ENCODE assay signal across 17 cellular contexts in genomic region chr9:121807069-121807917, GRCh38.
DNase-seq lines count a peak whose midpoint lies in the region; ATAC-seq, FAIRE-seq and TF ChIP-seq lines count a peak whose summit lies in the region.
"Had no signal": no experiment of that assay in that cellular context is flagged by ENCODE, and none has a peak within 500 bp of the region (broad histone marks: within the 10 kb centered on the region; RNA-seq: fewer than 3 reads in every experiment).

No MANE protein-coding gene starts in this region.

- peaks cover 2% of the 10 kb centered on the region; the same call in 1 of the 2 replicates for H3K9me3 ChIP-seq in IMR-90 (ENCODE audit: control insufficient read depth, insufficient read depth, low read length)
- H3K9me3 ChIP-seq in osteoblast (ENCODE audit: low read depth, low read length) = peaks cover 2% of the 10 kb centered on the region

- no peak overlapping the region; the same call in 1 of the 2 replicates for H2AK5ac ChIP-seq in IMR-90 (ENCODE audit: low read depth, low read length)

- TF ChIP-seq CTCF in IMR-90 (conservative IDR thresholded peaks at IDR 0.05; ENCODE audit: low read depth, low read length) (no peak), osteoblast (IDR thresholded peaks at IDR 0.05; ENCODE audit: extremely low read depth, low read depth, low read length) (no peak)

- no peak overlapping the region for H2BK20ac ChIP-seq in IMR-90 (ENCODE audit: low read depth, low read length)

- H4K91ac ChIP-seq in IMR-90 (ENCODE audit: insufficient read depth, low read depth, low read length) = no peak overlapping the region

- no peak for ATAC-seq in IMR-90 (ENCODE audit: low read depth)
- peak; percentile 48 for ATAC-seq in esophagus mucosa
- no peak for ATAC-seq in GM21737 (IDR thresholded peaks at IDR 0.05; ENCODE audit: unreplicated experiment)

- H2AK9ac ChIP-seq in IMR-90 (replicated peaks; ENCODE audit: low read depth, low read length, poor library complexity) = no peak overlapping the region

- no peaks in the 10 kb centered on the region for H4K20me1 ChIP-seq in IMR-90 (ENCODE audit: insufficient read depth, low read length)
- no peaks in the 10 kb centered on the region for H4K20me1 ChIP-seq in osteoblast (ENCODE audit: insufficient read depth, low read length)

- no TSS peak for BruUV-seq in IMR-90 (replicated peaks; lab: Mats Ljungman, UMichigan)

- H3K23ac ChIP-seq in IMR-90 (ENCODE audit: low read depth, low read length) = no peak overlapping the region

- H3K79me1 ChIP-seq in IMR-90 (ENCODE audit: low read depth in 1 of 2, low read length in 2 of 2) = no peaks in the 10 kb centered on the region

- no peak overlapping the region for H3K14ac ChIP-seq in IMR-90 (replicated peaks; ENCODE audit: low read depth, low read length)

- no peak overlapping the region for H4K8ac ChIP-seq in IMR-90 (ENCODE audit: low read depth in 2 of 2, low read length in 2 of 2)

- H4K5ac ChIP-seq in IMR-90 (ENCODE audit: low read depth, low read length) = no peak overlapping the region

- H2BK120ac ChIP-seq in IMR-90 (ENCODE audit: low read depth, low read length) = no peak overlapping the region

- no peak overlapping the region for H3K56ac ChIP-seq in IMR-90 (ENCODE audit: extremely low read depth, insufficient read depth, low read length)

- H3K4ac ChIP-seq in IMR-90 (ENCODE audit: low read depth, low read length) = no peak overlapping the region

- DNase-seq in GM12892 (ENCODE audit: insufficient read length) = no peak
- DNase-seq in IMR-90 = no peak
- DNase-seq in osteoblast (ENCODE audit: insufficient read length, low spot score, missing footprints) = peak; percentile 77
- no peak for DNase-seq in H4 (ENCODE audit: low spot score)
- DNase-seq in GF-D8 (lab: John Stamatoyannopoulos, UW) = no peak
- no peak for DNase-seq in pons (ENCODE audit: low spot score)
- DNase-seq: COR-L47, GM23248, KBM-7, MV-4-11, NCI-H1417 treated with DMSO at 0.1 percent for 48 hours, NCI-H1930, NCI-H2171, NCI-H446 had no signal

- H3K4me2 ChIP-seq in IMR-90 (ENCODE audit: low read depth, low read length) (no peak overlapping the region), osteoblast (ENCODE audit: insufficient read depth, low read length) (peak overlapping the region; percentile 32)

- peak; percentile 58 for FAIRE-seq in GM12892 (lab: Jason Lieb, UNC)

- H3K27me3 ChIP-seq in IMR-90 (ENCODE audit: control insufficient read depth, insufficient read depth, low read length) = peaks cover 13% of the 10 kb centered on the region
- no peaks in the 10 kb centered on the region for H3K27me3 ChIP-seq in osteoblast (ENCODE audit: insufficient read depth, low read length)

- H3K18ac ChIP-seq in IMR-90 (ENCODE audit: low read depth, low read length) = no peak overlapping the region

- WGBS in IMR-90 (ENCODE audit: extremely low coverage in 2 of 2, insufficient read length in 1 of 2), 2 experiments = 79% methylated on average over 4 of the region's 13 CpGs; no CpG with 5 or more reads in 1 of the 2 experiments

- no peak overlapping the region for H3K9ac ChIP-seq in IMR-90 (ENCODE audit: low read depth, low read length)
- H3K9ac ChIP-seq: GM23248 had no signal

- H3K4me1 ChIP-seq in IMR-90 (ENCODE audit: control insufficient read depth, insufficient read depth, low read length) (no peaks in the 10 kb centered on the region), osteoblast (ENCODE audit: insufficient read depth, low read length) (no peaks in the 10 kb centered on the region)

- TF ChIP-seq POLR2A in GM12892 (IDR thresholded peaks at IDR 0.05; ENCODE audit: low read depth, low read length) (no peak), IMR-90 (IDR thresholded peaks at IDR 0.05; ENCODE audit: low read depth, low read length) (no peak)

- CTCF ChIA-PET in IMR-90 (lab: Yijun Ruan, JAX) = no interaction called here

- no peak overlapping the region for H2BK15ac ChIP-seq in IMR-90 (ENCODE audit: low read depth, low read length)

- H3K36me3 ChIP-seq in IMR-90 (ENCODE audit: control insufficient read depth, insufficient read depth, low read length) = no peaks in the 10 kb centered on the region
- no peaks in the 10 kb centered on the region for H3K36me3 ChIP-seq in osteoblast (ENCODE audit: insufficient read depth, low read length)

- in situ Hi-C loops in IMR-90 (cut with MboI; ENCODE audit: low sequenced_read_pairs) = no loop called here

- peak overlapping the region; percentile 87 for H2BK5ac ChIP-seq in IMR-90 (ENCODE audit: low read depth, low read length, poor library complexity, severe bottlenecking)

- H3K27ac ChIP-seq in IMR-90 (ENCODE audit: insufficient read depth, low read length) = no peak overlapping the region
- no peak overlapping the region for H3K27ac ChIP-seq in osteoblast (ENCODE audit: low read depth, low read length)
- H3K27ac ChIP-seq: C4-2B, GM23248 had no signal

- H2AFZ ChIP-seq in IMR-90 (replicated peaks; ENCODE audit: low read length, poor library complexity) (peak overlapping the region; percentile 72), osteoblast (ENCODE audit: low read length) (peak overlapping the region; percentile 54)
- H2AFZ ChIP-seq: GM23248 had no signal

- TF ChIP-seq RAD21 in IMR-90 (IDR thresholded peaks at IDR 0.05; ENCODE audit: low read length) = no peak

- dilution Hi-C loops in IMR-90 (cut with HindIII; ENCODE audit: low sequenced_read_pairs, unreplicated experiment) = no loop called here

- H3K4me3 ChIP-seq in IMR-90 (ENCODE audit: insufficient read depth, low read depth, low read length) (no peak overlapping the region), osteoblast (ENCODE audit: insufficient read depth, low read length) (no peak overlapping the region)
- H3K4me3 ChIP-seq: GM23248 had no signal

- intact Hi-C loops in IMR-90 (cut with micrococcal nuclease) = no loop called here

- no peaks in the 10 kb centered on the region for H3K79me2 ChIP-seq in osteoblast (ENCODE audit: insufficient read depth, low read length)

- no peaks in the 10 kb centered on the region for H3K9me1 ChIP-seq in IMR-90 (ENCODE audit: insufficient read depth, low read length)

- POLR2A ChIA-PET in IMR-90 (lab: Charles Lee; ENCODE audit: unreplicated experiment) = no interaction called here

TF ChIP-seq in IMR-90, 13 proteins besides CTCF, POLR2A, EP300 and RAD21:
- no peak for TF ChIP-seq CEBPB (IDR thresholded peaks at IDR 0.05; ENCODE audit: low read depth, low read length)
- TF ChIP-seq USF2 (IDR thresholded peaks at IDR 0.05; ENCODE audit: low read depth, low read length) = no peak
- TF ChIP-seq MAZ (IDR thresholded peaks at IDR 0.05; ENCODE audit: borderline replicate concordance, low read depth, low read length) = no peak
- no peak for TF ChIP-seq FOS (IDR thresholded peaks at IDR 0.05; ENCODE audit: low read depth, low read length)
- TF ChIP-seq BHLHE40 (IDR thresholded peaks at IDR 0.05; ENCODE audit: low read depth, low read length) = no peak
- TF ChIP-seq CHD1 (IDR thresholded peaks at IDR 0.05; ENCODE audit: low read depth, low read length) = no peak
- no peak for TF ChIP-seq SMC3 (IDR thresholded peaks at IDR 0.05; ENCODE audit: low read depth, low read length)
- no peak for TF ChIP-seq RFX5 (IDR thresholded peaks at IDR 0.05; ENCODE audit: low read depth, low read length)
- no peak for TF ChIP-seq MXI1 (IDR thresholded peaks at IDR 0.05; ENCODE audit: borderline replicate concordance, low read depth, low read length)
- TF ChIP-seq ELK1 (IDR thresholded peaks at IDR 0.05; ENCODE audit: borderline replicate concordance, low read depth, low read length) = no peak
- no peak for TF ChIP-seq NFE2L2 (IDR thresholded peaks at IDR 0.05; ENCODE audit: low read depth, low read length)
- TF ChIP-seq RCOR1 (IDR thresholded peaks at IDR 0.05; ENCODE audit: insufficient replicate concordance, low read length) = no peak
- TF ChIP-seq MAFK (IDR thresholded peaks at IDR 0.05; ENCODE audit: low read depth, low read length) = no peak
